9 cellular contexts compared by ENCODE assay signal in the genomic region with DNA sequence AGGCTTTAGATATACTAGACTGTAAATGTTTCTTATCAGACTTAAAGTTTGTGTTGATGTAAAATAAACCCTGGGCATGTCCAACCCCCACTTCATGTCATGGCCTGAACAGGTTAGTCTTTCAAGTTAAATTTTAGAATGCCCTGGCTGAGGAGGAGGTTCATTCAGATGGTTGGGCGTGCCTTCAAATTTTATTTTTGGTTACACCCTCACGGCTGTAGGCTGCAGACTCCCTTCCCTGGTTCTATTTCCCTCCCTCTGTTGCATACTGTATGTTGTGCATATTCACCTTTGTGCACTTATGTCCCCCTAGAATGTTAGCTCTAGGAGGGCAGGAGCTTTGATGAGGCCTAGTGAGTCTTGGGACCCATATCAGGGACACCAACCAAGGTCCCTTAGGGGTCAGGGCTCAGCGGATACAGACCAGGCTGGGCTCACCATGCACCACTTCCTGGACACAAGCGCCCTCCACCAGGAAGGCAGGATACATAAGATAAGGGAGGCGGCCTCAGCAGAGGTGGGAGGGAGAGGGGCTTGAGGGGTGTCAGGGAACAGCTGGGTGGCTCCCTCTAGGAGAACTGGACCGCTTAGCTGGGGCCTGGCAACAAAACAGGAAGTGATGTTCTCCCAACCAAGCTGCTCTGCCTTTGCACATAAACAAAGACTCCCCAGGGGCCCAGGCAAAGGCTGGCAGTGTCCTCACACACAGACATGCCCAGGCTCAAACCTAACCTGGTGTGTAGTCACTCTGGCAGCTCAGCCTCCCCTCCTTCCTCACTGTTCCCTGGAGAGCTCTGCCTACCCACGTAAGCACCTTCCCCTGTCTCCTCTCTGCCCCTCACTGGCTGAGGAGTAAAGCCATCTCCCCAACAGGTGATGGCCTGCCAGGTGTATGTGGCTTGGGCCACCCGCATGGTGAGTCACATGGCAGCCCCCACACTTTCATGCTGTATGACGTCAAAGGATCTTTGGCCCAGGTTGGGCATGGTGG. TPM values are rescaled to one million over a fixed set of nuclear protein-coding genes. Genes with fewer than 3 reads are reported as not detected.
DNase-seq lines count a peak whose midpoint lies in the region; ATAC-seq and TF ChIP-seq lines count a peak whose summit lies in the region.
"Had no signal": no experiment of that assay in that cellular context is flagged by ENCODE, and none has a peak within 500 bp of the region (broad histone marks: within the 10 kb centered on the region; RNA-seq: fewer than 3 reads in every experiment).

No MANE protein-coding gene starts in this region.

- H3K9me3 ChIP-seq in MM.1S (replicated peaks; ENCODE audit: insufficient read depth, low read length): no peaks in the 10 kb centered on the region
- H3K9me3 ChIP-seq in effector memory CD4-positive, alpha-beta T cell (ENCODE audit: control insufficient read depth, low read length): no peaks in the 10 kb centered on the region

- no peaks in the 10 kb centered on the region for H3K9me3 Mint-ChIP-seq in activated B cell treated with CpG ODN at 0.5 μM for 24 hours

- H3K4me3 ChIP-seq in MM.1S (ENCODE audit: low read length): no peak overlapping the region
- no peak overlapping the region for H3K4me3 ChIP-seq in lower leg skin (ENCODE audit: low read depth, poor library complexity, severe bottlenecking)
- H3K4me3 ChIP-seq in effector memory CD4-positive, alpha-beta T cell (ENCODE audit: insufficient read depth, low read depth, low read length, poor library complexity, severe bottlenecking): no peak overlapping the region

- H3K4me1 ChIP-seq in MM.1S (ENCODE audit: low read length): peaks cover 17% of the 10 kb centered on the region
- peaks cover 13% of the 10 kb centered on the region for H3K4me1 ChIP-seq in effector memory CD4-positive, alpha-beta T cell (ENCODE audit: control insufficient read depth, insufficient read depth, low read length, poor library complexity, severe bottlenecking)

- no peaks in the 10 kb centered on the region for H3K27me3 ChIP-seq in MM.1S (replicated peaks; ENCODE audit: insufficient read depth, low read length)
- H3K27me3 ChIP-seq in effector memory CD4-positive, alpha-beta T cell (replicated peaks; ENCODE audit: control insufficient read depth, insufficient read depth, low read length, poor library complexity, severe bottlenecking): no peaks in the 10 kb centered on the region

- no peaks in the 10 kb centered on the region for H3K27me3 Mint-ChIP-seq in activated B cell treated with CpG ODN at 0.5 μM for 24 hours

- no peaks in the 10 kb centered on the region for H3K36me3 ChIP-seq in MM.1S (replicated peaks; ENCODE audit: insufficient read depth, low read length)
- H3K36me3 ChIP-seq in effector memory CD4-positive, alpha-beta T cell (ENCODE audit: control insufficient read depth, insufficient read depth, low read length): no peaks in the 10 kb centered on the region

- WGBS in lower leg skin, 2 donors: 35 to 42% methylated on average over 9 of the region's 9 CpGs

- CTCF ChIA-PET in activated B cell treated with CpG ODN at 0.5 μM for 24 hours (lab: Charles Lee): interaction anchor here (0.8 to 2.3 kb wide), 5 partner anchors 19 to 53 kb away, joined by 3 to 8 read pairs (median 4); no protein-coding TSS in a partner anchor

- TF ChIP-seq CTCF in MM.1S (IDR thresholded peaks at IDR 0.05; ENCODE audit: low read length) (no peak), activated B cell treated with CpG ODN at 0.5 μM for 24 hours (IDR thresholded peaks at IDR 0.05) (no peak), lower leg skin (IDR thresholded peaks at IDR 0.05) (no peak)

- H3K4me3 Mint-ChIP-seq in activated B cell treated with CpG ODN at 0.5 μM for 24 hours: peak overlapping the region; percentile 35

- TF ChIP-seq POLR2A in lower leg skin (IDR thresholded peaks at IDR 0.05): no peak

- no peaks in the 10 kb centered on the region for H3K36me3 Mint-ChIP-seq in activated B cell treated with CpG ODN at 0.5 μM for 24 hours (ENCODE audit: low read depth)

- peaks cover 11% of the 10 kb centered on the region; the same call in 1 of the 2 replicates for H3F3A ChIP-seq in MM.1S (ENCODE audit: insufficient read depth, low read length)

- H2AFZ ChIP-seq in MM.1S (ENCODE audit: low read length): peak overlapping the region; percentile 50

- H3K9ac ChIP-seq in MM.1S (ENCODE audit: low read length): no peak overlapping the region

- peaks cover 38% of the 10 kb centered on the region for H3K4me1 Mint-ChIP-seq in activated B cell treated with CpG ODN at 0.5 μM for 24 hours

- ATAC-seq in activated B cell treated with CpG ODN at 0.5 μM for 24 hours (ENCODE audit: low read depth) (peak; percentile 75), HG02610 (IDR thresholded peaks at IDR 0.05; ENCODE audit: unreplicated experiment) (no peak), GM18498 (IDR thresholded peaks at IDR 0.05; ENCODE audit: unreplicated experiment) (no peak)

- H3K79me2 ChIP-seq in MM.1S (ENCODE audit: low read length): no peaks in the 10 kb centered on the region

- H3K27ac ChIP-seq in MM.1S (ENCODE audit: low read length): no peak overlapping the region
- no peak overlapping the region for H3K27ac ChIP-seq in effector memory CD4-positive, alpha-beta T cell (ENCODE audit: insufficient read depth, low read length, poor library complexity, severe bottlenecking)

- POLR2A ChIA-PET in activated B cell treated with CpG ODN at 0.5 μM for 24 hours (lab: Charles Lee): no interaction called here

- intact Hi-C loops in activated B cell treated with CpG ODN at 0.5 μM for 24 hours (cut with micrococcal nuclease): no loop called here
- intact Hi-C loops in lower leg skin (cut with DNase I; ENCODE audit: low total_unique reads): no loop called here

- no peaks in the 10 kb centered on the region for H3K9me2 ChIP-seq in MM.1S (replicated peaks; ENCODE audit: insufficient read depth, low read length)

- no peaks in the 10 kb centered on the region for H4K20me1 ChIP-seq in MM.1S (ENCODE audit: insufficient read depth, low read length)

- H3K27ac Mint-ChIP-seq in activated B cell treated with CpG ODN at 0.5 μM for 24 hours: peak overlapping the region; percentile 89

- H3K4me2 ChIP-seq in MM.1S (ENCODE audit: low read depth, low read length): no peak overlapping the region

- peak; percentile 88 for DNase-seq in CMK (ENCODE audit: low read depth)
- no peak for DNase-seq in MM.1S
- DNase-seq in activated B cell treated with CpG ODN at 0.5 μM for 24 hours: peak; percentile 27
- DNase-seq in lower leg skin (ENCODE audit: low spot score in 2 of 2): peak; percentile 80 to 90
- DNase-seq in cerebellar cortex (ENCODE audit: low spot score): no peak
- DNase-seq in effector memory CD4-positive, alpha-beta T cell: no peak
- DNase-seq: NCI-H1930 had no signal

RNA-seq across cellular contexts. Expression of a gene that starts 5.7 kb away (rescaled TPM):
- total RNA-seq in activated B cell treated with CpG ODN at 0.5 μM for 24 hours (19.5 and 22.5 TPM in 2 replicates), lower leg skin (100 to 1,000 TPM; 177 to 182 (median 180) TPM)

Comparison
In these comparisons a context has a peak if more than half of its experiments do, and no peak if none do; other contexts are left out.
1. DNase-seq: peak in CMK (single experiment), activated B cell treated with CpG ODN at 0.5 μM for 24 hours (single experiment) and lower leg skin (2 of 2); none in MM.1S (single experiment), cerebellar cortex (single experiment) and effector memory CD4-positive, alpha-beta T cell (0 of 3).